Comparison of ENCODE assay signal across 8 cellular contexts in genomic region chr10:92573091-92573797, GRCh38.
A peak's percentile ranks its signal among the peaks of the same experiment; 100 is the strongest.
DNase-seq lines count a peak whose midpoint lies in the region; TF ChIP-seq lines count a peak whose summit lies in the region.

No MANE protein-coding gene starts in this region.

- peak overlapping the region; percentile 99 for H2AFZ ChIP-seq in OCI-LY3 (ENCODE audit: low read depth, low read length)

- H4K20me1 ChIP-seq in OCI-LY3 (ENCODE audit: insufficient read depth, low read length): peaks cover 8% of the 10 kb centered on the region; the same call in 1 of the 2 replicates

- no peaks in the 10 kb centered on the region for H3K27me3 ChIP-seq in HAP-1 (ENCODE audit: low read depth)
- H3K27me3 ChIP-seq in OCI-LY3 (ENCODE audit: low read depth, low read length): no peaks in the 10 kb centered on the region
- no peaks in the 10 kb centered on the region for H3K27me3 ChIP-seq in neutrophil

- H3K4me2 ChIP-seq in OCI-LY3 (ENCODE audit: low read length): peak overlapping the region; percentile 98

- H3K36me3 ChIP-seq in HAP-1 (replicated peaks): peaks cover 8% of the 10 kb centered on the region; the same call in 1 of the 2 replicates
- H3K36me3 ChIP-seq in OCI-LY3 (replicated peaks; ENCODE audit: low read depth, low read length): peaks cover 8% of the 10 kb centered on the region
- no peaks in the 10 kb centered on the region for H3K36me3 ChIP-seq in neutrophil

- H3K9ac ChIP-seq in OCI-LY3 (ENCODE audit: low read length): peak overlapping the region; percentile 90

- DNase-seq in D341Med (ENCODE audit: low spot score): peak; percentile 44
- peak; percentile 12 to 58 for DNase-seq in HAP-1 (ENCODE audit: low spot score in 2 of 2)
- peak; percentile 39 for DNase-seq in activated naive CD4-positive, alpha-beta T cell treated with Interleukin-2 at 50 U/mL for 16 hours
- peak; percentile 52 for DNase-seq in glomerular visceral epithelial cell (ENCODE audit: extremely low spot score)
- no peak for DNase-seq in MV-4-11 (lab: John Stamatoyannopoulos, UW)
- DNase-seq in NCI-H128 (lab: John Stamatoyannopoulos, UW; ENCODE audit: unreplicated experiment): no peak

- TF ChIP-seq CTCF in OCI-LY3 (IDR thresholded peaks at IDR 0.05; ENCODE audit: low read depth, low read length): no peak
- no peak for TF ChIP-seq CTCF in neutrophil (IDR thresholded peaks at IDR 0.05)

- in situ Hi-C loops in HAP-1 (cut with MboI; ENCODE audit: low sequenced_read_pairs): loop anchor here (5.0 kb wide), 1 partner anchor 51 kb away; no protein-coding TSS in a partner anchor

- H3K27ac ChIP-seq in OCI-LY3 (ENCODE audit: low read length): peak overlapping the region; percentile 68
- H3K27ac ChIP-seq in neutrophil: peak overlapping the region; percentile 75

- H3K9me3 ChIP-seq in HAP-1 (no peaks in the 10 kb centered on the region), OCI-LY3 (ENCODE audit: insufficient read depth, low read length) (no peaks in the 10 kb centered on the region), neutrophil (no peaks in the 10 kb centered on the region)

- peaks cover 41% of the 10 kb centered on the region for H3K79me2 ChIP-seq in OCI-LY3 (ENCODE audit: low read length)

- H3K4me3 ChIP-seq in HAP-1: peak overlapping the region; percentile 85
- H3K4me3 ChIP-seq in OCI-LY3 (ENCODE audit: low read length): peak overlapping the region; percentile 93
- peak overlapping the region; percentile 87 to 95 for H3K4me3 ChIP-seq in neutrophil (ENCODE audit: low read depth in 1 of 2, low read length in 1 of 2)

- peaks cover 19% of the 10 kb centered on the region for H3K4me1 ChIP-seq in HAP-1
- H3K4me1 ChIP-seq in OCI-LY3 (ENCODE audit: low read length): peaks cover 16% of the 10 kb centered on the region
- peaks cover 29 to 38% of the 10 kb centered on the region in 2 experiments for H3K4me1 ChIP-seq in neutrophil (ENCODE audit: control insufficient read depth in 1 of 2, insufficient read depth in 1 of 2, low read depth in 1 of 2, low read length in 1 of 2)

Comparison
In these comparisons a context has a peak if more than half of its experiments do, and no peak if none do; other contexts are left out.
1. DNase-seq: peak in D341Med (single experiment), HAP-1 (2 of 2), activated naive CD4-positive, alpha-beta T cell treated with Interleukin-2 at 50 U/mL for 16 hours (single experiment) and glomerular visceral epithelial cell (single experiment); none in MV-4-11 (single experiment) and NCI-H128 (single experiment).
2. Peak in every context shown above with its lines, with median percentiles within 50 percentile points of each other: H3K4me3 ChIP-seq.